In the genomic region with DNA sequence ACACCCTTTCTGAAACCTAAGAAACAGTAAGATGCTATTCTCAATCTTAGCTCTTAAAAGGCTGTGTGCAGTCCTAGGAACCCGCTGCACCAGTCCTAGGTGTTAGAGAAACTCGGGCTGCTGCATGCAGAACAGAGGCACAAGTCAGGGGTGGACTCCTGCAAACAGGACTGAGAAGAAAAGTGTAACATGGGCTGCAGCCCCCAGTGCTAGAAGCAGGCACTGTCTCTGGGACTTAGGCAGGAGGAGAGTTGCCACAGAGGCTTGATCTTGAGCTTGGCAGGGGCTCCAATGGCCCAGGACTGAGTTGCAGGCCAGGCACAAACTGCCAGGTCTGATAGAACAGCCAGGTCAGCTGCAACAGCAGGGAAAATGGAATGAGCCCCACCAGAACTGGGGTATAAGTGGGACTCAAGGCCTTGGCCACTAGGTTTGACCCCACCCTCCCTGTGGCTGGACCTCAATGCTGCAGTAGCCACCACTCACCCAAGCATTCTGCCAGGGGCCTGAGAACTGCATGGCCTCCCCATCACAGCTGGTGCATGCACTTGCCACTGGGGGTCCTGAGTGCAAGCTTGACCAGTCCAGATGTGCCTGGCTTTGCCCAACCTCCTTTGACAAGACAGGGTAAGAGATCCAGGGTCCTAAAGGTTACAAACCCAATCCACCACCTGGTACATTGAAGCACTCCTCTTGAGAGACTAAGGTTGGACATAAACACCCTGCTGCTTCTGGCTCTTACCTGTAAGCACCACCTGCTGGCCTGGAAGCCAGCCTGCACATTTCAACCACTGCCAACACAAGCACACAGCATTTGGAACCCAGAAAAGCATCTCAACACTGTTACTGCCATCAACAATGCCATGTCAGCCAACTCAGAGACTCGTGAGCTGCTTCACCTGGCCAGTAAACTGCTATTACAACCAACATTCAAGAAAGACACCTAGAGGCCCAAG, we compare ENCODE assay signal across 17 cellular contexts.
DNase-seq lines count a peak whose midpoint lies in the region; ATAC-seq and TF ChIP-seq lines count a peak whose summit lies in the region.
"Had no signal": no experiment of that assay in that cellular context is flagged by ENCODE, and none has a peak within 500 bp of the region (broad histone marks: within the 10 kb centered on the region; RNA-seq: fewer than 3 reads in every experiment).

No MANE protein-coding gene starts in this region.

- H3K36me3 ChIP-seq in Caco-2 (ENCODE audit: control insufficient read depth, insufficient read depth, low read length) = no peaks in the 10 kb centered on the region
- no peaks in the 10 kb centered on the region for H3K36me3 ChIP-seq in HEK293 (ENCODE audit: control insufficient read depth in 2 of 2, insufficient read depth in 1 of 2, low read length in 2 of 2)
- H3K36me3 ChIP-seq: MG63 had no signal

- CTCF ChIA-PET in Caco-2 (lab: Charles Lee) (no interaction called here), HEK293 (lab: Yijun Ruan, JAX) (interaction anchor here (1.7 kb wide), 1 partner anchor 18 kb away, joined by 8 read pairs; no protein-coding TSS in a partner anchor)

- no peak overlapping the region for H3K4me3 ChIP-seq in Caco-2 (ENCODE audit: low read depth, low read length)
- H3K4me3 ChIP-seq in HEK293 (ENCODE audit: low read depth, low read length) = no peak overlapping the region
- H3K4me3 ChIP-seq: GM23248, MG63 had no signal

- no peaks in the 10 kb centered on the region for H3K4me1 ChIP-seq in Caco-2
- H3K4me1 ChIP-seq in HEK293 (ENCODE audit: control insufficient read depth, insufficient read depth, low read length) = no peaks in the 10 kb centered on the region

- BruUV-seq in Caco-2 (replicated peaks; lab: Mats Ljungman, UMichigan) = no TSS peak

- ATAC-seq in left colon = peak; percentile 26
- ATAC-seq in SK-N-SH treated with all-trans-retinoic acid at 6 μM for 48 hours = no peak
- ATAC-seq in HG02870 (IDR thresholded peaks at IDR 0.05; ENCODE audit: unreplicated experiment) = no peak

- no peaks in the 10 kb centered on the region for H3K9me3 ChIP-seq in Caco-2
- H3K9me3 ChIP-seq in HEK293 (ENCODE audit: control insufficient read depth, insufficient read depth, low read depth, low read length) = no peaks in the 10 kb centered on the region

- no peak for DNase-seq in Caco-2
- peak; percentile 42 for DNase-seq in cerebellar cortex (ENCODE audit: low spot score)
- DNase-seq in left colon = no peak
- DNase-seq in NCI-H2029 (lab: John Stamatoyannopoulos, UW) = no peak
- no peak for DNase-seq in DMS 273 (lab: John Stamatoyannopoulos, UW; ENCODE audit: unreplicated experiment)
- DNase-seq: activated CD4-positive, alpha-beta T cell treated with anti-CD3 and anti-CD28 coated beads, Interleukin-2, amount 10 ng/mL, durations not matched to agents 24 days and 14 days; DMS153; foreskin melanocyte; GM23248; MG63; NCI-H2081 treated with DMSO at 0.1 percent for 48 hours; NCI-H774 had no signal

- no peaks in the 10 kb centered on the region for H3K27me3 ChIP-seq in Caco-2 (replicated peaks; ENCODE audit: control insufficient read depth, insufficient read depth, low read length)
- H3K27me3 ChIP-seq: MG63 had no signal

- H3K4me3 Mint-ChIP-seq in Caco-2 (ENCODE audit: unreplicated experiment) = no peak overlapping the region
- H3K4me3 Mint-ChIP-seq: activated CD4-positive, alpha-beta T cell treated with anti-CD3 and anti-CD28 coated beads, Interleukin-2, amount 10 ng/mL, durations not matched to agents 24 days and 14 days; memory B cell; nephron had no signal

- H3K36me3 Mint-ChIP-seq in Caco-2 (ENCODE audit: insufficient read depth, unreplicated experiment) = no peaks in the 10 kb centered on the region

- no peak overlapping the region for H3K27ac ChIP-seq in HEK293 (ENCODE audit: extremely low read depth, low read depth, low read length)
- H3K27ac ChIP-seq: GM23248 had no signal

- H3K27ac Mint-ChIP-seq in Caco-2 (ENCODE audit: unreplicated experiment) = peak overlapping the region; percentile 37
- H3K27ac Mint-ChIP-seq: activated CD4-positive, alpha-beta T cell treated with anti-CD3 and anti-CD28 coated beads, Interleukin-2, amount 10 ng/mL, durations not matched to agents 24 days and 14 days; memory B cell; nephron had no signal

- intact Hi-C loops in Caco-2 (cut with micrococcal nuclease; ENCODE audit: unreplicated experiment) (no loop called here), left colon (cut with DNase I, micrococcal nuclease) (no loop called here)

- H3K4me1 Mint-ChIP-seq in Caco-2 (ENCODE audit: low read depth, unreplicated experiment) = peaks cover 10% of the 10 kb centered on the region
- H3K4me1 Mint-ChIP-seq: nephron had no signal

- H3K9me3 Mint-ChIP-seq in Caco-2 (ENCODE audit: unreplicated experiment) = peaks cover 16% of the 10 kb centered on the region

- TF ChIP-seq CTCF in Caco-2 (IDR thresholded peaks at IDR 0.05; ENCODE audit: insufficient read depth in 1 of 2, low read depth in 1 of 2, low read length in 1 of 2, severe bottlenecking in 1 of 2, unreplicated experiment in 1 of 2) (peak in 1 of 2 experiments; percentile 20), HEK293 (tag by site-specific recombination; IDR thresholded peaks at IDR 0.05) (no peak)

- POLR2A ChIA-PET in Caco-2 (lab: Charles Lee) (no interaction called here), HEK293 (lab: Yijun Ruan, JAX) (no interaction called here)

- no peaks in the 10 kb centered on the region for H3K27me3 Mint-ChIP-seq in Caco-2 (ENCODE audit: insufficient read depth, unreplicated experiment)
- H3K27me3 Mint-ChIP-seq: activated CD4-positive, alpha-beta T cell treated with anti-CD3 and anti-CD28 coated beads, Interleukin-2, amount 10 ng/mL, durations not matched to agents 24 days and 14 days; memory B cell had no signal

TF ChIP-seq in HEK293, 187 proteins besides CTCF, POLR2A, EP300 and RAD21:
- TF ChIP-seq ZNF639 (tag by site-specific recombination; IDR thresholded peaks at IDR 0.05) (no peak), SCRT2 (tag by site-specific recombination; IDR thresholded peaks at IDR 0.05) (no peak), ZBTB20 (tag by site-specific recombination; IDR thresholded peaks at IDR 0.05) (0 out of 2 replicates have a peak, but pooled peaks have one; percentile 26)

TF ChIP-seq in SK-N-SH treated with all-trans-retinoic acid at 6 μM for 48 hours, 23 proteins besides CTCF, POLR2A, EP300 and RAD21:
- TF ChIP-seq, protein P1, sequence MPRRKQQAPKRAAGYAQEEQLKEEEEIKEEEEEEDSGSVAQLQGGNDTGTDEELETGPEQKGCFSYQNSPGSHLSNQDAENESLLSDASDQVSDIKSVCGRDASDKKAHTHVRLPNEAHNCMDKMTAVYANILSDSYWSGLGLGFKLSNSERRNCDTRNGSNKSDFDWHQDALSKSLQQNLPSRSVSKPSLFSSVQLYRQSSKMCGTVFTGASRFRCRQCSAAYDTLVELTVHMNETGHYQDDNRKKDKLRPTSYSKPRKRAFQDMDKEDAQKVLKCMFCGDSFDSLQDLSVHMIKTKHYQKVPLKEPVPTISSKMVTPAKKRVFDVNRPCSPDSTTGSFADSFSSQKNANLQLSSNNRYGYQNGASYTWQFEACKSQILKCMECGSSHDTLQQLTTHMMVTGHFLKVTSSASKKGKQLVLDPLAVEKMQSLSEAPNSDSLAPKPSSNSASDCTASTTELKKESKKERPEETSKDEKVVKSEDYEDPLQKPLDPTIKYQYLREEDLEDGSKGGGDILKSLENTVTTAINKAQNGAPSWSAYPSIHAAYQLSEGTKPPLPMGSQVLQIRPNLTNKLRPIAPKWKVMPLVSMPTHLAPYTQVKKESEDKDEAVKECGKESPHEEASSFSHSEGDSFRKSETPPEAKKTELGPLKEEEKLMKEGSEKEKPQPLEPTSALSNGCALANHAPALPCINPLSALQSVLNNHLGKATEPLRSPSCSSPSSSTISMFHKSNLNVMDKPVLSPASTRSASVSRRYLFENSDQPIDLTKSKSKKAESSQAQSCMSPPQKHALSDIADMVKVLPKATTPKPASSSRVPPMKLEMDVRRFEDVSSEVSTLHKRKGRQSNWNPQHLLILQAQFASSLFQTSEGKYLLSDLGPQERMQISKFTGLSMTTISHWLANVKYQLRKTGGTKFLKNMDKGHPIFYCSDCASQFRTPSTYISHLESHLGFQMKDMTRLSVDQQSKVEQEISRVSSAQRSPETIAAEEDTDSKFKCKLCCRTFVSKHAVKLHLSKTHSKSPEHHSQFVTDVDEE (CRISPR knock-in tag; IDR thresholded peaks at IDR 0.05) = no peak
- TF ChIP-seq, protein P2, sequence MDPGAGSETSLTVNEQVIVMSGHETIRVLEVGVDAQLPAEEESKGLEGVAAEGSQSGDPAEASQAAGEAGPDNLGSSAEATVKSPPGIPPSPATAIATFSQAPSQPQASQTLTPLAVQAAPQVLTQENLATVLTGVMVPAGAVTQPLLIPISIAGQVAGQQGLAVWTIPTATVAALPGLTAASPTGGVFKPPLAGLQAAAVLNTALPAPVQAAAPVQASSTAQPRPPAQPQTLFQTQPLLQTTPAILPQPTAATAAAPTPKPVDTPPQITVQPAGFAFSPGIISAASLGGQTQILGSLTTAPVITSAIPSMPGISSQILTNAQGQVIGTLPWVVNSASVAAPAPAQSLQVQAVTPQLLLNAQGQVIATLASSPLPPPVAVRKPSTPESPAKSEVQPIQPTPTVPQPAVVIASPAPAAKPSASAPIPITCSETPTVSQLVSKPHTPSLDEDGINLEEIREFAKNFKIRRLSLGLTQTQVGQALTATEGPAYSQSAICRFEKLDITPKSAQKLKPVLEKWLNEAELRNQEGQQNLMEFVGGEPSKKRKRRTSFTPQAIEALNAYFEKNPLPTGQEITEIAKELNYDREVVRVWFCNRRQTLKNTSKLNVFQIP (CRISPR knock-in tag; IDR thresholded peaks at IDR 0.05; ENCODE audit: borderline replicate concordance, low read depth) = no peak
- TF ChIP-seq TOX (CRISPR knock-in tag; IDR thresholded peaks at IDR 0.05; ENCODE audit: borderline replicate concordance) (no peak), ZNF8 (CRISPR knock-in tag; IDR thresholded peaks at IDR 0.05) (no peak), PPARA (CRISPR knock-in tag; IDR thresholded peaks at IDR 0.05; ENCODE audit: borderline replicate concordance) (no peak), RARB (CRISPR knock-in tag; IDR thresholded peaks at IDR 0.05) (no peak)
